Comparison of ENCODE assay signal across 9 cellular contexts in genomic region chr2:131094655-131095281, GRCh38. TPM values are rescaled to one million over a fixed set of nuclear protein-coding genes. Genes with fewer than 3 reads are reported as not detected.
DNase-seq lines count a peak whose midpoint lies in the region; ATAC-seq and TF ChIP-seq lines count a peak whose summit lies in the region.
"Had no signal": no experiment of that assay in that cellular context is flagged by ENCODE, and none has a peak within 500 bp of the region (broad histone marks: within the 10 kb centered on the region; RNA-seq: fewer than 3 reads in every experiment).

No MANE protein-coding gene starts in this region.

- no peak for TF ChIP-seq CTCF in RWPE1 (conservative IDR thresholded peaks at IDR 0.05; ENCODE audit: low read depth)
- TF ChIP-seq CTCF in foreskin keratinocyte (conservative IDR thresholded peaks at IDR 0.05), result no peak
- no peak for TF ChIP-seq CTCF in transverse colon (IDR thresholded peaks at IDR 0.05)

- no peaks in the 10 kb centered on the region for H3K36me3 Mint-ChIP-seq in activated naive CD4-positive, alpha-beta T cell treated with anti-CD3 and anti-CD28 coated beads, Interleukin-2, amount 50 U/mL, for 24 hours

- H3K27ac ChIP-seq in RWPE1 (peak overlapping the region; percentile 88), foreskin keratinocyte (no peak overlapping the region), transverse colon (peak overlapping the region in 3 of 4 donors; percentile 96 to 98 (median 96))

- no peaks in the 10 kb centered on the region for H3K27me3 ChIP-seq in foreskin keratinocyte
- H3K27me3 ChIP-seq in transverse colon, result no peaks in the 10 kb centered on the region

- CTCF ChIA-PET in RWPE1 (lab: Yijun Ruan, JAX), result interaction anchor here (0.5 to 0.7 kb wide), 3 partner anchors 11 to 298 kb away, joined by 3 read pairs; partner anchors contain the start of gene PLEKHB2

- DNase-seq in activated naive CD4-positive, alpha-beta T cell treated with Interleukin-2 at 50 U/mL for 16 hours, result no peak
- DNase-seq in RWPE1 (ENCODE audit: low spot score) (peak; percentile 13), foreskin keratinocyte (peak; percentile 32 to 55), transverse colon (no peak), HK-2 (ENCODE audit: unreplicated experiment) (no peak), mesenteric fat pad (ENCODE audit: low spot score) (no peak)
- DNase-seq in stimulated activated CD4-positive, alpha-beta T cell treated with anti-CD3 and anti-CD28 coated beads, Interleukin-2, amount 100 ng/mL, for 24 hours, result no peak
- DNase-seq: NCI-H526 had no signal

- H3K27ac Mint-ChIP-seq in activated naive CD4-positive, alpha-beta T cell treated with anti-CD3 and anti-CD28 coated beads, Interleukin-2, amount 50 U/mL, for 24 hours, result peak overlapping the region; percentile 38

- H3K27me3 Mint-ChIP-seq in activated naive CD4-positive, alpha-beta T cell treated with anti-CD3 and anti-CD28 coated beads, Interleukin-2, amount 50 U/mL, for 24 hours, result no peaks in the 10 kb centered on the region

- no peaks in the 10 kb centered on the region for H3K9me3 Mint-ChIP-seq in activated naive CD4-positive, alpha-beta T cell treated with anti-CD3 and anti-CD28 coated beads, Interleukin-2, amount 50 U/mL, for 24 hours

- peak overlapping the region; percentile 71 for H3K4me3 Mint-ChIP-seq in activated naive CD4-positive, alpha-beta T cell treated with anti-CD3 and anti-CD28 coated beads, Interleukin-2, amount 50 U/mL, for 24 hours

- peaks cover 21% of the 10 kb centered on the region for H3K4me1 Mint-ChIP-seq in activated naive CD4-positive, alpha-beta T cell treated with anti-CD3 and anti-CD28 coated beads, Interleukin-2, amount 50 U/mL, for 24 hours

- TF ChIP-seq POLR2A in transverse colon (IDR thresholded peaks at IDR 0.05), result no peak

- intact Hi-C loops in transverse colon (cut with DNase I; ENCODE audit: low total_unique reads), result no loop called here

- peaks cover 12% of the 10 kb centered on the region for H3K4me1 ChIP-seq in foreskin keratinocyte
- H3K4me1 ChIP-seq in transverse colon, result peaks cover 11 to 23% (median 18%) of the 10 kb centered on the region in 4 donors

- no peaks in the 10 kb centered on the region for H3K36me3 ChIP-seq in transverse colon

- POLR2A ChIA-PET in RWPE1 (lab: Yijun Ruan, JAX; ENCODE audit: low non-redundant PET), result no interaction called here

- H3K9me3 ChIP-seq in transverse colon, result no peaks in the 10 kb centered on the region

- no peak for TF ChIP-seq EP300 in transverse colon (IDR thresholded peaks at IDR 0.05; ENCODE audit: low read depth)

- no peak for ATAC-seq in foreskin keratinocyte

- in situ Hi-C loops in transverse colon (cut with MboI; ENCODE audit: low pct_ligation_motif_present in 1 of 4, low pct_unique_long_range_greater_than_20kb in 1 of 4, low sequenced_read_pairs in 3 of 4), result loop anchor here in 1 of 4 donors (25.0 kb wide), 1 partner anchor 757 kb away; the partner anchor contains the start of gene IMP4

- H3K4me3 ChIP-seq in transverse colon, result no peak overlapping the region

- 51 to 60% methylated on average over 9 of the region's 9 CpGs for WGBS in transverse colon (ENCODE audit: low coverage in 1 of 2), 2 donors

RNA-seq across cellular contexts. Expression of gene FAM168B, which starts 1.5 kb away (rescaled TPM):
- total RNA-seq in foreskin keratinocyte (66.4 and 67.1 TPM in 2 replicates), transverse colon (100 to 1,000 TPM in 3 of 4 donors, 10 to 100 TPM in 1; 31.6 to 124 (median 110) TPM), mesenteric fat pad (120 TPM)
- 23.8 and 26.6 TPM in 2 replicates for polyA plus RNA-seq in foreskin keratinocyte

RNA-seq across cellular contexts. Expression of gene PLEKHB2, which starts 10.4 kb away (rescaled TPM):
- 60.1 and 65.6 TPM in 2 replicates for total RNA-seq in foreskin keratinocyte
- 29.5 and 31.1 TPM in 2 replicates for polyA plus RNA-seq in foreskin keratinocyte
- total RNA-seq in transverse colon, result 100 to 1,000 TPM in 3 of 4 donors, 10 to 100 TPM in 1; 35.4 to 222 (median 131) TPM
- total RNA-seq in mesenteric fat pad, result 68.2 TPM

Comparison
In these comparisons a context has a peak if more than half of its experiments do, and no peak if none do; other contexts are left out.
1. DNase-seq: peak in RWPE1 (single experiment) and foreskin keratinocyte (2 of 2); none in activated naive CD4-positive, alpha-beta T cell treated with Interleukin-2 at 50 U/mL for 16 hours (single experiment), transverse colon (single experiment), stimulated activated CD4-positive, alpha-beta T cell treated with anti-CD3 and anti-CD28 coated beads, Interleukin-2, amount 100 ng/mL, for 24 hours (0 of 2), HK-2 (single experiment) and mesenteric fat pad (single experiment).